In the genomic region with DNA sequence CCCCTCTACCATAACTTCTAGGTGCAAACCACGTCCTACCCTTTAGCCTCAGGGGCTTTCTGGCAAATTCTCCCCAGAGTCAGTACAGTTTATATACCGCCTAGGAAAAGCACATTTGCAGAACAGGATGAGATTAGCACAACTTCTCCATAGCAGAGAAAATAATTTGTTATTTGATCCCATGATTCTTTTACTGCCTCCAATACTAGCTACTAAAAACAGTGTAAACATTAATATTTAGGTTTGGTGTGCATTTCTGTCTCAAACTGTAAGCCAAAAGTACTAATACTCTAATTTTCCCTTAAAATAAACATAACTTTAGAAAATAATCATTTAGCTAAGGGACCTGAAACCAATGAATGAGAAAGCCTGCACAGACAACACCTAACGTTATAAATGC, we compare ENCODE assay signal across 23 cellular contexts.
"Had no signal": no experiment of that assay in that cellular context is flagged by ENCODE, and none has a peak within 500 bp of the region (broad histone marks: within the 10 kb centered on the region; RNA-seq: fewer than 3 reads in every experiment).

No MANE protein-coding gene starts in this region.

- H3K27ac ChIP-seq: stomach, suprapubic skin, testis, thoracic aorta, thyroid gland, tibial artery, transverse colon, upper lobe of left lung, upper lobe of right lung, uterus, vagina had no signal

- H3K36me3 ChIP-seq: stomach, suprapubic skin, thoracic aorta, thyroid gland, tibial artery, tibial nerve, transverse colon, upper lobe of left lung, upper lobe of right lung, uterus, vagina had no signal

- H3K4me3 ChIP-seq: stomach, suprapubic skin, testis, thoracic aorta, thyroid gland, tibial artery, tibial nerve, transverse colon, upper lobe of left lung, upper lobe of right lung, uterus, vagina had no signal

- DNase-seq: stimulated activated CD4-positive, alpha-beta T cell treated with anti-CD3 and anti-CD28 coated beads, Interleukin-2, amount 100 ng/mL, for 48 hours; stimulated activated CD4-positive, alpha-beta T cell treated with anti-CD3 and anti-CD28 coated beads, Interleukin-4, amount 100 ng/mL, for 1 hour; stimulated activated CD4-positive, alpha-beta T cell treated with anti-CD3 and anti-CD28 coated beads, Interleukin-4, amount 100 ng/mL, for 4 hours; stimulated activated CD8-positive, alpha-beta memory T cell treated with anti-CD3 and anti-CD28 coated beads, Interleukin-4, amount 100 ng/mL, for 48 hours; stimulated activated naive B cell treated with anti-CD40 and anti-IgM and Interleukin-4, amounts not matched to agents 10 μg/mL and 1 μg/mL and 100 μg/mL, for 72 hours; stimulated activated naive CD4-positive, alpha-beta T cell; stimulated activated naive CD4-positive, alpha-beta T cell treated with Interleukin-2 at 50 U/mL for 16 hours; stimulated activated naive CD8-positive, alpha-beta T cell treated with anti-CD3 and anti-CD28 coated beads, Interleukin-15, amount 100 ng/mL, for 72 hours; stimulated activated naive CD8-positive, alpha-beta T cell treated with anti-CD3 and anti-CD28 coated beads, Interleukin-15, Interleukin-2, amounts not matched to agents 100 U/mL and 50 U/mL, for 24 hours; stomach; substantia nigra; testis; thyroid gland; tibial artery; transverse colon; trophoblast cell; upper lobe of left lung; upper lobe of right lung; uterus had no signal

- H3K9me3 ChIP-seq: suprapubic skin, testis, thoracic aorta, thyroid gland, tibial artery, tibial nerve, transverse colon, upper lobe of right lung, uterus, vagina had no signal

- H3K4me1 ChIP-seq: testis had no signal

- H3K27me3 ChIP-seq: testis, thyroid gland, uterus, vagina had no signal
